Comparison of ENCODE assay signal across 8 cellular contexts in the genomic region with DNA sequence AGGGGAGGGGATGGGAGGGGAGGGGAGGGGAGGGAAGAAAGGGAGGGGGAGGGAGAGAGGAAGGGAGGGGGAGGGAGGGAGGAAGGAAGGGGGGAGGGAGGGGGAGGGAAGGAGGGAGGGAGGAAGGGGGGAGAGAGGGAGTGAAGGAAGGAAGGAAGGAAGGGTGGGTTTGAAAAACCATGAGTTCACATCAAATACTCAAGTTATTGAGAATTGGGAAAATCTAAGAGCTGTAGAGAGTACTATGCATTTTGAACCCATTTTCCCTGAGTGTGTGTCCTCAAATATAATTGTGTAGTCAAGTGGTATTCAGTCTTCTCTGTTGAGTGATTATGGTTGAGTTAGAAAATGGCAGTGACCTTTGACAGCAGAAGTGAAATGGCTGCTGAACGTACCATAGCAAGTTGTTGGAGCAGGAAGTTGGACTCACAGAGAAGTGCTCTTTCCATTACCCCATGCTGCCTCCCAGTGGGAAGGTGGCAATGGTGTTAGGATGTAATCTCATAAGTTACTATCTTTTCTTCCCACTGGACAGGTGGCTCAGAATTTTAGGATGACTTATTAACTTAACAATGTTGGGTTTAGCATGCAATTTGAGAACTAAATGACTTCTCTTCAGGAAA.
DNase-seq lines count a peak whose midpoint lies in the region; ATAC-seq and TF ChIP-seq lines count a peak whose summit lies in the region.

No MANE protein-coding gene starts in this region.

- peaks cover 5% of the 10 kb centered on the region for H3K27me3 Mint-ChIP-seq in endothelial cell (ENCODE audit: unreplicated experiment)

- H3K27ac ChIP-seq in left lung, result no peak overlapping the region

- no peak overlapping the region for H3K4me3 ChIP-seq in astrocyte of the spinal cord (ENCODE audit: low read depth, low read length)
- H3K4me3 ChIP-seq in left lung, result no peak overlapping the region

- no peaks in the 10 kb centered on the region for H3K36me3 ChIP-seq in left lung

- DNase-seq in activated T-cell treated with anti-CD3 and anti-CD28 coated beads for 24 hours (ENCODE audit: low read depth), result peak; percentile 31
- no peak for DNase-seq in activated T-cell treated with anti-CD3 and anti-CD28 coated beads for 4 hours
- peak; percentile 80 for DNase-seq in NCI-H82 (lab: John Stamatoyannopoulos, UW)
- peak; percentile 52 for DNase-seq in astrocyte of the spinal cord (ENCODE audit: low read depth, low spot score)
- peak in 1 of 2 donors; percentile 42 for DNase-seq in left lung
- no peak for DNase-seq in HCEC 1CT
- no peak for DNase-seq in endothelial cell (ENCODE audit: low spot score)

- no peak overlapping the region for H3K27ac Mint-ChIP-seq in endothelial cell (ENCODE audit: unreplicated experiment)

- peaks cover 30% of the 10 kb centered on the region for H3K36me3 Mint-ChIP-seq in endothelial cell (ENCODE audit: low read depth, unreplicated experiment)

- ATAC-seq in HG02678 (IDR thresholded peaks at IDR 0.05; ENCODE audit: unreplicated experiment) (peak; percentile 77), left lung (peak; percentile 73)

- intact Hi-C loops in left lung (cut with DNase I), result no loop called here

- peaks cover 0 to 4% of the 10 kb centered on the region in 2 donors for H3K4me1 ChIP-seq in left lung

- no peaks in the 10 kb centered on the region for H3K27me3 ChIP-seq in left lung

- H3K4me3 Mint-ChIP-seq in endothelial cell (ENCODE audit: unreplicated experiment), result no peak overlapping the region

- no peaks in the 10 kb centered on the region for H3K9me3 Mint-ChIP-seq in endothelial cell (ENCODE audit: unreplicated experiment)

- in situ Hi-C loops in astrocyte of the spinal cord (cut with HindIII; ENCODE audit: low sequenced_read_pairs), result no loop called here

- peaks cover 43% of the 10 kb centered on the region for H3K4me1 Mint-ChIP-seq in endothelial cell (ENCODE audit: unreplicated experiment)

- peak; percentile 47 for TF ChIP-seq CTCF in astrocyte of the spinal cord (IDR thresholded peaks at IDR 0.05; ENCODE audit: low read depth, low read length)
- peak in 1 of 2 donors; percentile 28 for TF ChIP-seq CTCF in left lung (IDR thresholded peaks at IDR 0.05)
- no peak for TF ChIP-seq CTCF in endothelial cell (IDR thresholded peaks at IDR 0.05; ENCODE audit: unreplicated experiment)

- peaks cover 0 to 11% of the 10 kb centered on the region in 2 donors for H3K9me3 ChIP-seq in left lung

Comparison
In these comparisons a context has a peak if more than half of its experiments do, and no peak if none do; other contexts are left out.
1. DNase-seq: peak in activated T-cell treated with anti-CD3 and anti-CD28 coated beads for 24 hours (single experiment), NCI-H82 (single experiment) and astrocyte of the spinal cord (single experiment); none in activated T-cell treated with anti-CD3 and anti-CD28 coated beads for 4 hours (single experiment), HCEC 1CT (single experiment) and endothelial cell (single experiment).